1 cellular context compared by ENCODE assay signal in genomic region chr7:52838981-52839411, GRCh38.
TF ChIP-seq lines count a peak whose summit lies in the region.

No MANE protein-coding gene starts in this region.

TF ChIP-seq in SK-N-SH, 30 proteins besides CTCF, POLR2A, EP300 and RAD21 (continued from another document):
- TF ChIP-seq ZBTB33 (IDR thresholded peaks at IDR 0.05; ENCODE audit: borderline replicate concordance, low read depth) (no peak), FOXM1 (IDR thresholded peaks at IDR 0.05; ENCODE audit: low read depth) (no peak), EZH2phosphoT487 (IDR thresholded peaks at IDR 0.05; ENCODE audit: borderline replicate concordance, low read depth) (no peak), NFIC (IDR thresholded peaks at IDR 0.05; ENCODE audit: borderline replicate concordance) (no peak), FOSL2 (IDR thresholded peaks at IDR 0.05; ENCODE audit: borderline replicate concordance, low read depth) (no peak), YY1 (IDR thresholded peaks at IDR 0.05; ENCODE audit: low read depth) (no peak), GATA2 (CRISPR knock-in tag; IDR thresholded peaks at IDR 0.05) (no peak), CHD2 (IDR thresholded peaks at IDR 0.05; ENCODE audit: low read length, partially characterized antibody) (no peak), TEAD4 (IDR thresholded peaks at IDR 0.05; ENCODE audit: borderline replicate concordance, insufficient read depth) (no peak), TAF1 (IDR thresholded peaks at IDR 0.05; ENCODE audit: borderline replicate concordance, low read depth, low read length) (no peak), POLR2AphosphoS5 (IDR thresholded peaks at IDR 0.05; ENCODE audit: low read depth, low read length) (no peak), SIN3A (IDR thresholded peaks at IDR 0.05; ENCODE audit: borderline replicate concordance, low read depth, low read length) (no peak), IRF3 (IDR thresholded peaks at IDR 0.05; ENCODE audit: low read depth, low read length) (no peak), MXI1 (IDR thresholded peaks at IDR 0.05; ENCODE audit: low read depth, low read length) (no peak)
- TF ChIP-seq, protein P1, sequence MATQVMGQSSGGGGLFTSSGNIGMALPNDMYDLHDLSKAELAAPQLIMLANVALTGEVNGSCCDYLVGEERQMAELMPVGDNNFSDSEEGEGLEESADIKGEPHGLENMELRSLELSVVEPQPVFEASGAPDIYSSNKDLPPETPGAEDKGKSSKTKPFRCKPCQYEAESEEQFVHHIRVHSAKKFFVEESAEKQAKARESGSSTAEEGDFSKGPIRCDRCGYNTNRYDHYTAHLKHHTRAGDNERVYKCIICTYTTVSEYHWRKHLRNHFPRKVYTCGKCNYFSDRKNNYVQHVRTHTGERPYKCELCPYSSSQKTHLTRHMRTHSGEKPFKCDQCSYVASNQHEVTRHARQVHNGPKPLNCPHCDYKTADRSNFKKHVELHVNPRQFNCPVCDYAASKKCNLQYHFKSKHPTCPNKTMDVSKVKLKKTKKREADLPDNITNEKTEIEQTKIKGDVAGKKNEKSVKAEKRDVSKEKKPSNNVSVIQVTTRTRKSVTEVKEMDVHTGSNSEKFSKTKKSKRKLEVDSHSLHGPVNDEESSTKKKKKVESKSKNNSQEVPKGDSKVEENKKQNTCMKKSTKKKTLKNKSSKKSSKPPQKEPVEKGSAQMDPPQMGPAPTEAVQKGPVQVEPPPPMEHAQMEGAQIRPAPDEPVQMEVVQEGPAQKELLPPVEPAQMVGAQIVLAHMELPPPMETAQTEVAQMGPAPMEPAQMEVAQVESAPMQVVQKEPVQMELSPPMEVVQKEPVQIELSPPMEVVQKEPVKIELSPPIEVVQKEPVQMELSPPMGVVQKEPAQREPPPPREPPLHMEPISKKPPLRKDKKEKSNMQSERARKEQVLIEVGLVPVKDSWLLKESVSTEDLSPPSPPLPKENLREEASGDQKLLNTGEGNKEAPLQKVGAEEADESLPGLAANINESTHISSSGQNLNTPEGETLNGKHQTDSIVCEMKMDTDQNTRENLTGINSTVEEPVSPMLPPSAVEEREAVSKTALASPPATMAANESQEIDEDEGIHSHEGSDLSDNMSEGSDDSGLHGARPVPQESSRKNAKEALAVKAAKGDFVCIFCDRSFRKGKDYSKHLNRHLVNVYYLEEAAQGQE (IDR thresholded peaks at IDR 0.05; ENCODE audit: low read depth, low read length) = no peak
